ENCODE assay signal across 1 cellular context in the genomic region with DNA sequence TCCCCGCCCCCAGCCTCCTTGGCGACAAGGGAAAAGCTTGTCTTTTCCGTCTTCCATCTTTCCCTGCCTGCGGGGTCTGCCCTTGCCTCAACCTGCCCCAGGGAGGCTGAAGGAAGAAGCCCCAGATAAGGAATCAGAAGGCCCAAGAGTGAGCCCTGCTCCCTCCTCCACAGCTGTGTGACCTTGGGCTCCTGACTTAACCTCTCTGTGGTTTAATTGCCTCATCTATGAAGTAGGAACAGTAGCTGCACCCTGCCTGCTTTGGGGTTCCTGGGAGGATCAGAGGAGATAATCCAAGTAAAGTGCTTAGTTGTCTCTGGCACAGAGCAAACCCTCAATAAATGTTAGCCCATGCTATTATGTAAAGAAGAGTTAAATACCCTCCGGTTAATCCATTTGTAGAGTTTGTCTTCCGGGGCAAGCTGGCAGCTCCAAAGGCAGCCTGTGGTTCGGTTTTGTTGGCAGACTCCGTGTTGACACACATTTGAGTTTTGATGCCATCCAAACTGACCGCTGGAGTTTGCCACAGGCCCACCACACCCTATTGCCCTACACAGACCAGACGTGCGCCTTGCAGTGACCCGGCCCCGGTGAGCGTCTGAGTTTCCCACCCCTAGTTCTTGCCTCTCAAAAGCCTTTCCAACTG.
TF ChIP-seq lines count a peak whose summit lies in the region.

No MANE protein-coding gene starts in this region.

TF ChIP-seq in HEK293, 187 proteins besides CTCF, POLR2A, EP300 and RAD21 (continued from another document):
- peak; percentile 3; the same call in 1 of the 2 replicates for TF ChIP-seq ZNF341 (tag by site-specific recombination; IDR thresholded peaks at IDR 0.05; ENCODE audit: low read depth)
- no peak for TF ChIP-seq KLF16 (tag by site-specific recombination; IDR thresholded peaks at IDR 0.05)
- TF ChIP-seq ZBTB8A (tag by site-specific recombination; IDR thresholded peaks at IDR 0.05): no peak; the same call in 1 of the 2 replicates
